ENCODE assay signal across 16 cellular contexts in genomic region chr12:5185435-5186069, GRCh38.
A peak's percentile ranks its signal among the peaks of the same experiment; 100 is the strongest.
DNase-seq lines count a peak whose midpoint lies in the region; ATAC-seq and TF ChIP-seq lines count a peak whose summit lies in the region.
"Had no signal": no experiment of that assay in that cellular context is flagged by ENCODE, and none has a peak within 500 bp of the region (broad histone marks: within the 10 kb centered on the region; RNA-seq: fewer than 3 reads in every experiment).

No MANE protein-coding gene starts in this region.

- WGBS in esophagus muscularis mucosa = 71% methylated on average over 8 of the region's 8 CpGs

- no peaks in the 10 kb centered on the region for H3K9me3 ChIP-seq in esophagus muscularis mucosa
- no peaks in the 10 kb centered on the region for H3K9me3 ChIP-seq in muscle layer of duodenum (ENCODE audit: control insufficient read depth in 1 of 2, low read length in 2 of 2)
- no peaks in the 10 kb centered on the region for H3K9me3 ChIP-seq in tibial artery
- H3K9me3 ChIP-seq: BE2C had no signal

- H3K4me3 ChIP-seq in esophagus muscularis mucosa = peak overlapping the region in 3 of 4 donors; percentile 15 to 27 (median 22)
- H3K4me3 ChIP-seq in muscle layer of duodenum (ENCODE audit: low read depth in 1 of 2, low read length in 2 of 2) = peak overlapping the region; percentile 42 to 63
- peak overlapping the region; percentile 38 to 48 for H3K4me3 ChIP-seq in tibial artery

- H3K36me3 ChIP-seq in esophagus muscularis mucosa (no peaks in the 10 kb centered on the region), muscle layer of duodenum (ENCODE audit: control insufficient read depth in 1 of 2, insufficient read depth in 2 of 2, low read length in 2 of 2) (no peaks in the 10 kb centered on the region), tibial artery (no peaks in the 10 kb centered on the region)
- H3K36me3 ChIP-seq: BE2C had no signal

- peaks cover 0 to 23% (median 0%) of the 10 kb centered on the region in 4 donors for H3K27me3 ChIP-seq in esophagus muscularis mucosa
- H3K27me3 ChIP-seq in muscle layer of duodenum (ENCODE audit: low read depth, low read length) = no peaks in the 10 kb centered on the region
- no peaks in the 10 kb centered on the region for H3K27me3 ChIP-seq in tibial artery
- H3K27me3 ChIP-seq: BE2C had no signal

- TF ChIP-seq POLR2A in esophagus muscularis mucosa (IDR thresholded peaks at IDR 0.05; ENCODE audit: low read depth) = no peak

- intact Hi-C loops in esophagus muscularis mucosa (cut with DNase I) = no loop called here
- intact Hi-C loops in tibial artery (cut with DNase I; ENCODE audit: low total_unique reads) = no loop called here

- H3K4me1 ChIP-seq in esophagus muscularis mucosa = peaks cover 0 to 6% (median 0%) of the 10 kb centered on the region in 4 donors
- no peaks in the 10 kb centered on the region for H3K4me1 ChIP-seq in muscle layer of duodenum (ENCODE audit: control insufficient read depth in 1 of 2, insufficient read depth in 2 of 2, low read length in 2 of 2)
- H3K4me1 ChIP-seq in tibial artery = peaks cover 0 to 12% (median 2%) of the 10 kb centered on the region in 4 donors
- H3K4me1 ChIP-seq: BE2C had no signal

- no peak for ATAC-seq in HG03039 (IDR thresholded peaks at IDR 0.05; ENCODE audit: unreplicated experiment)
- ATAC-seq: activated T-cell treated with anti-CD3 and anti-CD28 coated beads, Interleukin-2, amount 50 U/mL, for 4 hours had no signal

- no peak overlapping the region for H3K27ac ChIP-seq in esophagus muscularis mucosa (replicated peaks in 1 of 4)
- H3K27ac ChIP-seq in muscle layer of duodenum (ENCODE audit: low read length) = no peak overlapping the region
- H3K27ac ChIP-seq in tibial artery = peak overlapping the region in 1 of 2 donors; percentile 2

- peak; percentile 14 for DNase-seq in NCI-H2029 treated with DMSO at 0.1 percent for 48 hours (lab: John Stamatoyannopoulos, UW)
- DNase-seq in esophagus muscularis mucosa (ENCODE audit: extremely low spot score) = no peak
- DNase-seq in tibial artery = no peak
- no peak for DNase-seq in putamen (ENCODE audit: low spot score)
- no peak for DNase-seq in globus pallidus (ENCODE audit: low spot score)
- DNase-seq in NCI-H1694 (lab: John Stamatoyannopoulos, UW) = no peak
- DNase-seq: activated CD4-positive, alpha-beta memory T cell treated with anti-CD3 and anti-CD28 coated beads, Interleukin-2, amount 10 ng/mL, durations not matched to agents 7 days and 5 days; activated T-cell treated with anti-CD3 and anti-CD28 coated beads, Interleukin-2, amount 50 U/mL, for 4 hours; BE2C; Calu3; hypothalamus; NCI-H524 treated with DMSO at 0.1 percent for 48 hours; retina; SIG-M5 had no signal

- no peak for TF ChIP-seq CTCF in esophagus muscularis mucosa (IDR thresholded peaks at IDR 0.05)
- TF ChIP-seq CTCF in tibial artery (IDR thresholded peaks at IDR 0.05) = no peak

- TF ChIP-seq EP300 in esophagus muscularis mucosa (IDR thresholded peaks at IDR 0.05) = no peak
